ENCODE assay signal across 8 cellular contexts in the genomic region with DNA sequence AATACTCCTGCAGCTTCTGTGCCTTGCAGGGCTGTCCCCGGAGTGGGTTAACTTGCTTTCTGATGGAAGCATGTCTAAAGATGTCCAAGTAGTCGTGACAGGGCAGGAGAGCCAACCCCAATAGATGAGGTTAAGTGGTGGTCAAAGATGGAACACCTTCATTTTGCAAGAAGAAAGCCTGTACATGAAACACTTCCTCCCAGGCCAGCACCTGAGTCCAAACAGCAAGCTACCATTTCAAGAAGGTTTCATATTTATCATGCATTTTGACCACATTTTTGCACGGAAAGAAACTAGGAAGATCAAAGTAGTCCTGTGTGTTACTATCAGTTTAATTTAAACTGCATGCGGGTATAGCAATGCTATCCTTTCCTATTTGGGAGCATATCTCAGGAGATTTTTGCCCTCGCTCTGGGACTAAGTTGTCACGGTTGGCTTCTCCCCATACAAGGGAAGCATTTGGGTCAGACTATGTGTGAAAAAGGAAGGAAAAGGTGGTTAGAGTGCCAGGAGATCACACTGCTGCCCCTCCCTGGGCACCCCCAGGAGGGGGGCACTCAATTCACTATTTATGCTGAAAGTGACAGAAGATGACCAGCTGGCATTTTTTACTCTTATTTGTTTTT.
DNase-seq lines count a peak whose midpoint lies in the region; ATAC-seq, FAIRE-seq and TF ChIP-seq lines count a peak whose summit lies in the region.

No MANE protein-coding gene starts in this region.

- no peaks in the 10 kb centered on the region for H3K9me3 ChIP-seq in OCI-LY3 (ENCODE audit: insufficient read depth, low read length)

- H3K27me3 ChIP-seq in OCI-LY3 (ENCODE audit: low read depth, low read length), result no peaks in the 10 kb centered on the region

- peak overlapping the region; percentile 48 for H3K4me3 ChIP-seq in OCI-LY3 (ENCODE audit: low read length)

- no peaks in the 10 kb centered on the region for H3K4me1 ChIP-seq in OCI-LY3 (ENCODE audit: low read length)

- TF ChIP-seq CTCF in OCI-LY3 (IDR thresholded peaks at IDR 0.05; ENCODE audit: low read depth, low read length), result no peak

- H4K20me1 ChIP-seq in OCI-LY3 (ENCODE audit: insufficient read depth, low read length), result no peaks in the 10 kb centered on the region

- TF ChIP-seq POLR2A in GM12891 (IDR thresholded peaks at IDR 0.05; ENCODE audit: low read depth, low read length), result no peak

- no peak overlapping the region for H2AFZ ChIP-seq in OCI-LY3 (ENCODE audit: low read depth, low read length)

- no peak overlapping the region for H3K9ac ChIP-seq in OCI-LY3 (ENCODE audit: low read length)

- no peak for DNase-seq in GM12891 (ENCODE audit: insufficient read length, low spot score)
- peak; percentile 6 for DNase-seq in kidney glomerular epithelial cell (lab: John Stamatoyannopoulos, UW)
- DNase-seq in NCI-H1417 treated with DMSO at 0.1 percent for 48 hours (lab: John Stamatoyannopoulos, UW), result no peak
- DNase-seq in ureter (ENCODE audit: low spot score), result no peak
- no peak for DNase-seq in dedifferentiated amniotic fluid mesenchymal stem cell (ENCODE audit: extremely low spot score)
- no peak for DNase-seq in hypothalamus (lab: John Stamatoyannopoulos, UW)

- peak overlapping the region; percentile 54 for H3K4me2 ChIP-seq in OCI-LY3 (ENCODE audit: low read length)

- no peak overlapping the region for H3K27ac ChIP-seq in OCI-LY3 (ENCODE audit: low read length)

- ATAC-seq in GM21619 (IDR thresholded peaks at IDR 0.05; ENCODE audit: unreplicated experiment), result peak; percentile 34

- FAIRE-seq in GM12891 (lab: Jason Lieb, UNC), result peak; percentile 51

- H3K36me3 ChIP-seq in OCI-LY3 (replicated peaks; ENCODE audit: low read depth, low read length), result no peaks in the 10 kb centered on the region

- H3K79me2 ChIP-seq in OCI-LY3 (ENCODE audit: low read length), result no peaks in the 10 kb centered on the region

TF ChIP-seq in GM12891, 5 proteins besides CTCF, POLR2A, EP300 and RAD21:
- no peak for TF ChIP-seq PAX5 (IDR thresholded peaks at IDR 0.05; ENCODE audit: insufficient read depth, low read length, severe bottlenecking)
- peak; percentile 67 for TF ChIP-seq SPI1 (IDR thresholded peaks at IDR 0.05; ENCODE audit: low read depth, low read length)
